9 cellular contexts compared by ENCODE assay signal in genomic region chr10:22666287-22667092, GRCh38. TPM values are rescaled to one million over a fixed set of nuclear protein-coding genes. Genes with fewer than 3 reads are reported as not detected.
DNase-seq lines count a peak whose midpoint lies in the region; ATAC-seq and TF ChIP-seq lines count a peak whose summit lies in the region.
"Had no signal": no experiment of that assay in that cellular context is flagged by ENCODE, and none has a peak within 500 bp of the region (broad histone marks: within the 10 kb centered on the region; RNA-seq: fewer than 3 reads in every experiment).

No MANE protein-coding gene starts in this region.

- no peak for TF ChIP-seq EP300 in gastroesophageal sphincter (IDR thresholded peaks at IDR 0.05)

- no peaks in the 10 kb centered on the region for H3K27me3 Mint-ChIP-seq in activated T-cell treated with anti-CD3 and anti-CD28 coated beads, Interleukin-2, amount 50 U/mL, for 4 hours (ENCODE audit: low read depth)

- no peaks in the 10 kb centered on the region for H3K9me3 ChIP-seq in gastroesophageal sphincter

- TF ChIP-seq POLR2A in gastroesophageal sphincter (IDR thresholded peaks at IDR 0.05): no peak

- POLR2A ChIA-PET in HEK293T (lab: Yijun Ruan, JAX): no interaction called here

- no peak for TF ChIP-seq CTCF in fibroblast of pulmonary artery (IDR thresholded peaks at IDR 0.05; ENCODE audit: low read length, missing control alignments)
- TF ChIP-seq CTCF in gastroesophageal sphincter (IDR thresholded peaks at IDR 0.05): no peak

- ATAC-seq in activated T-cell treated with anti-CD3 and anti-CD28 coated beads, Interleukin-2, amount 50 U/mL, for 4 hours: peak; percentile 89 to 93
- ATAC-seq in HG02981 (IDR thresholded peaks at IDR 0.05; ENCODE audit: unreplicated experiment): peak; percentile 71
- no peak for ATAC-seq in gastroesophageal sphincter

- WGBS in gastroesophageal sphincter (ENCODE audit: low coverage in 1 of 2), 2 donors: 56 to 60% methylated on average over 7 to 9 of the region's 9 CpGs

- H3K4me1 ChIP-seq in gastroesophageal sphincter: peaks cover 0 to 26% (median 0%) of the 10 kb centered on the region in 3 donors

- H3K36me3 ChIP-seq in gastroesophageal sphincter: no peaks in the 10 kb centered on the region

- H3K36me3 Mint-ChIP-seq in activated T-cell treated with anti-CD3 and anti-CD28 coated beads, Interleukin-2, amount 50 U/mL, for 4 hours (ENCODE audit: insufficient read depth): no peaks in the 10 kb centered on the region

- no peak overlapping the region for H3K4me3 ChIP-seq in fibroblast of pulmonary artery (replicated peaks; ENCODE audit: low read depth, low read length)
- H3K4me3 ChIP-seq in gastroesophageal sphincter: no peak overlapping the region

- CTCF ChIA-PET in HEK293T (lab: Yijun Ruan, JAX): interaction anchor here (0.6 kb wide), 1 partner anchor 66 kb away, joined by 3 read pairs; no protein-coding TSS in a partner anchor

- peaks cover 84% of the 10 kb centered on the region for H3K4me1 Mint-ChIP-seq in activated T-cell treated with anti-CD3 and anti-CD28 coated beads, Interleukin-2, amount 50 U/mL, for 4 hours (ENCODE audit: low read depth)

- no peaks in the 10 kb centered on the region for H3K27me3 ChIP-seq in gastroesophageal sphincter

- peak; percentile 45 for DNase-seq in activated T-cell treated with anti-CD3 and anti-CD28 coated beads, Interleukin-2, amount 50 U/mL, for 4 hours
- DNase-seq in activated T-cell treated with anti-CD3 and anti-CD28 coated beads for 4 hours (no peak), T-helper 2 cell (peak in 3 of 5 experiments; percentile 60 to 93 (median 76)), fibroblast of pulmonary artery (ENCODE audit: low read depth) (peak; percentile 57), mesenteric fat pad (ENCODE audit: low spot score) (no peak), HEK293T (ENCODE audit: extremely low spot score) (no peak)

- H3K27ac ChIP-seq in gastroesophageal sphincter: no peak overlapping the region
- H3K27ac ChIP-seq: C4-2B had no signal

- no peaks in the 10 kb centered on the region for H3K9me3 Mint-ChIP-seq in activated T-cell treated with anti-CD3 and anti-CD28 coated beads, Interleukin-2, amount 50 U/mL, for 4 hours

- H3K4me3 Mint-ChIP-seq in activated T-cell treated with anti-CD3 and anti-CD28 coated beads, Interleukin-2, amount 50 U/mL, for 4 hours: peak overlapping the region; percentile 76

TF ChIP-seq in HEK293T, 16 proteins besides CTCF, POLR2A, EP300 and RAD21:
- TF ChIP-seq BHLHE40 (IDR thresholded peaks at IDR 0.05; ENCODE audit: borderline replicate concordance) (no peak), ZNF384 (IDR thresholded peaks at IDR 0.05) (no peak), FOXK2 (IDR thresholded peaks at IDR 0.05) (no peak), L3MBTL2 (conservative IDR thresholded peaks at IDR 0.05) (no peak), HDGF (IDR thresholded peaks at IDR 0.05; ENCODE audit: borderline replicate concordance) (no peak), NFRKB (IDR thresholded peaks at IDR 0.05) (no peak), FOXA1 (IDR thresholded peaks at IDR 0.05) (no peak), SUZ12 (IDR thresholded peaks at IDR 0.05) (no peak), TARDBP (IDR thresholded peaks at IDR 0.05) (no peak), ARNT (IDR thresholded peaks at IDR 0.05) (no peak), FOXM1 (IDR thresholded peaks at IDR 0.05; ENCODE audit: borderline replicate concordance) (no peak)

RNA-seq across cellular contexts. Expression of gene PIP4K2A, which starts 47.9 kb away (rescaled TPM):
- total RNA-seq in activated T-cell treated with anti-CD3 and anti-CD28 coated beads, Interleukin-2, amount 50 U/mL, for 4 hours: 10 to 100 TPM; 64.3 to 79.2 (median 78.1) TPM
- total RNA-seq in mesenteric fat pad (49.6 TPM), gastroesophageal sphincter (10 to 100 TPM; 30.4 to 57.2 (median 51.3) TPM)

Comparison
In these comparisons a context has a peak if more than half of its experiments do, and no peak if none do; other contexts are left out.
1. DNase-seq: peak in activated T-cell treated with anti-CD3 and anti-CD28 coated beads, Interleukin-2, amount 50 U/mL, for 4 hours (single experiment), T-helper 2 cell (3 of 5) and fibroblast of pulmonary artery (single experiment); none in activated T-cell treated with anti-CD3 and anti-CD28 coated beads for 4 hours (single experiment), mesenteric fat pad (single experiment) and HEK293T (single experiment).